ENCODE assay signal across 11 cellular contexts in genomic region chr7:129906700-129907099, GRCh38. TPM values are rescaled to one million over a fixed set of nuclear protein-coding genes. Genes with fewer than 3 reads are reported as not detected.
A peak's percentile ranks its signal among the peaks of the same experiment; 100 is the strongest.
DNase-seq lines count a peak whose midpoint lies in the region; ATAC-seq and TF ChIP-seq lines count a peak whose summit lies in the region.
"Had no signal": no experiment of that assay in that cellular context is flagged by ENCODE, and none has a peak within 500 bp of the region (broad histone marks: within the 10 kb centered on the region; RNA-seq: fewer than 3 reads in every experiment).

No MANE protein-coding gene starts in this region.

- H3K4me3 Mint-ChIP-seq in Caco-2 (ENCODE audit: unreplicated experiment) = no peak overlapping the region
- H3K4me3 Mint-ChIP-seq in T-cell = peak overlapping the region; percentile 22 to 78 (median 52)
- H3K4me3 Mint-ChIP-seq in nephron = no peak overlapping the region

- no peaks in the 10 kb centered on the region for H3K36me3 ChIP-seq in Caco-2 (ENCODE audit: control insufficient read depth, insufficient read depth, low read length)

- CTCF ChIA-PET in Caco-2 (lab: Charles Lee) (no interaction called here), T-cell (lab: Charles Lee) (no interaction called here)

- peaks cover 14% of the 10 kb centered on the region for H3K4me1 ChIP-seq in Caco-2

- no peaks in the 10 kb centered on the region; the same call in 1 of the 2 replicates for H3K9me3 ChIP-seq in Caco-2

- BruUV-seq in Caco-2 (replicated peaks; lab: Mats Ljungman, UMichigan) = no TSS peak

- H3K27ac Mint-ChIP-seq in Caco-2 (ENCODE audit: unreplicated experiment) = peak overlapping the region; percentile 12
- peak overlapping the region; percentile 87 to 94 for H3K27ac Mint-ChIP-seq in T-cell
- H3K27ac Mint-ChIP-seq in nephron = peak overlapping the region in 2 of 3 experiments; percentile 16 to 28

- TF ChIP-seq CTCF in Caco-2 (IDR thresholded peaks at IDR 0.05; ENCODE audit: insufficient read depth in 1 of 2, low read depth in 1 of 2, low read length in 1 of 2, severe bottlenecking in 1 of 2, unreplicated experiment in 1 of 2) (no peak), fibroblast of the aortic adventitia (IDR thresholded peaks at IDR 0.05; ENCODE audit: insufficient read depth, low read length) (no peak), nephron (IDR thresholded peaks at IDR 0.05; ENCODE audit: unreplicated experiment in 3 of 3) (no peak)

- DNase-seq in Caco-2 = peak in 1 of 2 experiments; percentile 16
- no peak for DNase-seq in T-cell
- peak; percentile 36 for DNase-seq in fibroblast of the aortic adventitia (ENCODE audit: low read depth)
- no peak for DNase-seq in NCI-H526 (lab: John Stamatoyannopoulos, UW)
- no peak for DNase-seq in NCI-H1436 (lab: John Stamatoyannopoulos, UW)
- DNase-seq: DMS153, foreskin melanocyte, NCI-H1092 had no signal

- ATAC-seq in T-cell (replicated peaks in 1 of 4) (peak; percentile 73 to 80 (median 76)), HG03045 (IDR thresholded peaks at IDR 0.05; ENCODE audit: unreplicated experiment) (no peak), GM18867 (IDR thresholded peaks at IDR 0.05; ENCODE audit: unreplicated experiment) (no peak)

- H3K9me3 Mint-ChIP-seq in Caco-2 (ENCODE audit: unreplicated experiment) = peaks cover 10% of the 10 kb centered on the region
- H3K9me3 Mint-ChIP-seq in T-cell = peaks cover 0 to 10% (median 4%) of the 10 kb centered on the region in 3 donors
- no peaks in the 10 kb centered on the region for H3K9me3 Mint-ChIP-seq in nephron

- intact Hi-C loops in Caco-2 (cut with micrococcal nuclease; ENCODE audit: unreplicated experiment) = no loop called here

- H3K36me3 Mint-ChIP-seq in Caco-2 (ENCODE audit: insufficient read depth, unreplicated experiment) (peaks cover 6% of the 10 kb centered on the region), T-cell (peaks cover 51% of the 10 kb centered on the region), nephron (ENCODE audit: low read depth) (peaks cover 69% of the 10 kb centered on the region)

- H3K4me3 ChIP-seq in Caco-2 (ENCODE audit: low read depth, low read length) (no peak overlapping the region), fibroblast of the aortic adventitia (ENCODE audit: low read depth, low read length) (no peak overlapping the region)

- H3K4me1 Mint-ChIP-seq in Caco-2 (ENCODE audit: low read depth, unreplicated experiment) (peaks cover 16% of the 10 kb centered on the region), T-cell (peaks cover 92 to 97% (median 93%) of the 10 kb centered on the region in 3 donors), nephron (peaks cover 53% of the 10 kb centered on the region)

- POLR2A ChIA-PET in Caco-2 (lab: Charles Lee) (no interaction called here), T-cell (lab: Charles Lee) (interaction anchor here (0.5 to 0.7 kb wide), 2 partner anchors 90 to 479 kb away, joined by 3 to 4 read pairs; no protein-coding TSS in a partner anchor)

- no peaks in the 10 kb centered on the region for H3K27me3 Mint-ChIP-seq in Caco-2 (ENCODE audit: insufficient read depth, unreplicated experiment)
- H3K27me3 Mint-ChIP-seq in T-cell = no peaks in the 10 kb centered on the region
- no peaks in the 10 kb centered on the region for H3K27me3 Mint-ChIP-seq in nephron (ENCODE audit: low read depth)

- H3K27me3 ChIP-seq in Caco-2 (replicated peaks; ENCODE audit: control insufficient read depth, insufficient read depth, low read length) = no peaks in the 10 kb centered on the region

RNA-seq across cellular contexts. Expression of gene UBE2H, which starts 46.1 kb away (rescaled TPM):
- total RNA-seq in Caco-2 (2022) (35.7 and 43.2 TPM in 2 replicates), T-cell (10 to 100 TPM; 37.5 to 63.8 (median 50.1) TPM), fibroblast of the aortic adventitia (ENCODE audit: low replicate concordance) (59.5 and 71.6 TPM in 2 replicates)

Comparison
In these comparisons a context has a peak if more than half of its experiments do, and no peak if none do; other contexts are left out.
1. H3K27ac Mint-ChIP-seq: peak in every context shown above with its lines; median percentile 90 in T-cell; 22 in nephron; 12 in Caco-2.
2. H3K4me3 Mint-ChIP-seq: peak in T-cell (3 of 3); none in Caco-2 (single experiment) and nephron (0 of 3).
3. ATAC-seq: peak in T-cell (4 of 4); none in HG03045 (single experiment) and GM18867 (single experiment).